In genomic region chr16:9463461-9463860, GRCh38 we compare ENCODE assay signal across 37 cellular contexts.
"Had no signal": no experiment of that assay in that cellular context is flagged by ENCODE, and none has a peak within 500 bp of the region (broad histone marks: within the 10 kb centered on the region; RNA-seq: fewer than 3 reads in every experiment).

No MANE protein-coding gene starts in this region.

- FAIRE-seq: bronchial epithelial cell, TTC549 had no signal

- ATAC-seq: activated CD8-positive, alpha-beta T cell treated with anti-CD3 and anti-CD28 coated beads for 36 hours; activated naive CD8-positive, alpha-beta T cell treated with anti-CD3 and anti-CD28 coated beads, Interleukin-2, amount 50 U/mL, for 24 hours had no signal

- H3K4me3 Mint-ChIP-seq: activated B cell treated with CpG ODN at 0.5 μM for 24 hours; activated CD4-positive, alpha-beta memory T cell treated with anti-CD3 and anti-CD28 coated beads for 36 hours; activated CD4-positive, alpha-beta T cell treated with anti-CD3 and anti-CD28 coated beads, Interleukin-2, amount 10 ng/mL, durations not matched to agents 24 days and 14 days; activated CD8-positive, alpha-beta T cell treated with anti-CD3 and anti-CD28 coated beads for 36 hours; activated naive CD4-positive, alpha-beta T cell treated with anti-CD3 and anti-CD28 coated beads, Interleukin-2, amount 10 ng/mL, durations not matched to agents 7 days and 5 days; activated naive CD4-positive, alpha-beta T cell treated with anti-CD3 and anti-CD28 coated beads, Interleukin-2, amount 50 U/mL, for 24 hours; activated naive CD8-positive, alpha-beta T cell; activated naive CD8-positive, alpha-beta T cell treated with anti-CD3 and anti-CD28 coated beads, Interleukin-2, amount 10 ng/mL, durations not matched to agents 7 days and 5 days; activated naive CD8-positive, alpha-beta T cell treated with anti-CD3 and anti-CD28 coated beads, Interleukin-2, amount 50 U/mL, for 24 hours; brain; central memory CD8-positive, alpha-beta T cell; T-helper 1 cell treated with Interleukin-12 subunit alpha and Interleukin-12 subunit beta and Interleukin-4 antibody, amounts not matched to agents 30 μg/mL and 1 μg/mL, for 36 hours; T-helper 2 cell treated with Interferon-gamma antibody and Interleukin-4, amounts not matched to agents 5 μg/mL and 100 μg/mL, for 36 hours had no signal

- H3K4me1 ChIP-seq: ascending aorta had no signal

- H3K36me3 ChIP-seq: ascending aorta, cardiac muscle cell had no signal

- H3K4me1 Mint-ChIP-seq: activated B cell treated with CpG ODN at 0.5 μM for 24 hours; activated CD4-positive, alpha-beta T cell treated with anti-CD3 and anti-CD28 coated beads, Interleukin-2, amount 10 ng/mL, durations not matched to agents 24 days and 14 days; activated naive CD4-positive, alpha-beta T cell treated with anti-CD3 and anti-CD28 coated beads, Interleukin-2, amount 10 ng/mL, durations not matched to agents 7 days and 5 days; activated naive CD4-positive, alpha-beta T cell treated with anti-CD3 and anti-CD28 coated beads, Interleukin-2, amount 50 U/mL, for 24 hours; activated naive CD8-positive, alpha-beta T cell treated with anti-CD3 and anti-CD28 coated beads, Interleukin-2, amount 10 ng/mL, durations not matched to agents 7 days and 5 days; activated naive CD8-positive, alpha-beta T cell treated with anti-CD3 and anti-CD28 coated beads, Interleukin-2, amount 50 U/mL, for 24 hours; brain; central memory CD8-positive, alpha-beta T cell had no signal

- H3K9me3 ChIP-seq: ascending aorta had no signal

- H3K36me3 Mint-ChIP-seq: activated CD4-positive, alpha-beta memory T cell treated with anti-CD3 and anti-CD28 coated beads for 36 hours; activated naive CD4-positive, alpha-beta T cell treated with anti-CD3 and anti-CD28 coated beads, Interleukin-2, amount 10 ng/mL, durations not matched to agents 7 days and 5 days; activated naive CD4-positive, alpha-beta T cell treated with anti-CD3 and anti-CD28 coated beads, Interleukin-2, amount 50 U/mL, for 24 hours; activated naive CD8-positive, alpha-beta T cell; activated naive CD8-positive, alpha-beta T cell treated with anti-CD3 and anti-CD28 coated beads, Interleukin-2, amount 10 ng/mL, durations not matched to agents 7 days and 5 days; brain had no signal

- H3K27ac Mint-ChIP-seq: activated B cell treated with CpG ODN at 0.5 μM for 24 hours; activated CD4-positive, alpha-beta memory T cell treated with anti-CD3 and anti-CD28 coated beads for 36 hours; activated CD4-positive, alpha-beta T cell treated with anti-CD3 and anti-CD28 coated beads, Interleukin-2, amount 10 ng/mL, durations not matched to agents 24 days and 14 days; activated CD8-positive, alpha-beta T cell treated with anti-CD3 and anti-CD28 coated beads for 36 hours; activated naive CD4-positive, alpha-beta T cell treated with anti-CD3 and anti-CD28 coated beads, Interleukin-2, amount 10 ng/mL, durations not matched to agents 7 days and 5 days; activated naive CD4-positive, alpha-beta T cell treated with anti-CD3 and anti-CD28 coated beads, Interleukin-2, amount 50 U/mL, for 24 hours; activated naive CD8-positive, alpha-beta T cell; activated naive CD8-positive, alpha-beta T cell treated with anti-CD3 and anti-CD28 coated beads, Interleukin-2, amount 10 ng/mL, durations not matched to agents 7 days and 5 days; activated naive CD8-positive, alpha-beta T cell treated with anti-CD3 and anti-CD28 coated beads, Interleukin-2, amount 50 U/mL, for 24 hours; activated T-helper 2 cell treated with anti-CD3 and anti-CD28 coated beads, Interferon-gamma antibody, Interleukin-2, Interleukin-4, amounts not matched to agents 10 μg/mL and 5 μg/mL and 100 μg/mL, durations not matched to agents 14 hours and 24 hours and 36 hours; brain; T-helper 1 cell treated with Interleukin-12 subunit alpha and Interleukin-12 subunit beta and Interleukin-4 antibody, amounts not matched to agents 30 μg/mL and 1 μg/mL, for 36 hours; T-helper 2 cell treated with Interferon-gamma antibody and Interleukin-4, amounts not matched to agents 5 μg/mL and 100 μg/mL, for 36 hours had no signal

- H3K27ac ChIP-seq: ascending aorta, cardiac muscle cell, VCaP had no signal

- H3K9me3 Mint-ChIP-seq: activated B cell treated with CpG ODN at 0.5 μM for 24 hours; activated CD4-positive, alpha-beta T cell treated with anti-CD3 and anti-CD28 coated beads, Interleukin-2, amount 10 ng/mL, durations not matched to agents 24 days and 14 days; activated CD8-positive, alpha-beta T cell treated with anti-CD3 and anti-CD28 coated beads for 36 hours; activated naive CD4-positive, alpha-beta T cell treated with anti-CD3 and anti-CD28 coated beads, Interleukin-2, amount 10 ng/mL, durations not matched to agents 7 days and 5 days; activated naive CD4-positive, alpha-beta T cell treated with anti-CD3 and anti-CD28 coated beads, Interleukin-2, amount 50 U/mL, for 24 hours; activated naive CD8-positive, alpha-beta T cell treated with anti-CD3 and anti-CD28 coated beads, Interleukin-2, amount 10 ng/mL, durations not matched to agents 7 days and 5 days; activated naive CD8-positive, alpha-beta T cell treated with anti-CD3 and anti-CD28 coated beads, Interleukin-2, amount 50 U/mL, for 24 hours; activated T-helper 2 cell treated with anti-CD3 and anti-CD28 coated beads, Interferon-gamma antibody, Interleukin-2, Interleukin-4, amounts not matched to agents 10 μg/mL and 5 μg/mL and 100 μg/mL, durations not matched to agents 14 hours and 24 hours and 36 hours; brain; T-helper 1 cell treated with Interleukin-12 subunit alpha and Interleukin-12 subunit beta and Interleukin-4 antibody, amounts not matched to agents 30 μg/mL and 1 μg/mL, for 36 hours; T-helper 2 cell treated with Interferon-gamma antibody and Interleukin-4, amounts not matched to agents 5 μg/mL and 100 μg/mL, for 36 hours had no signal

- H3K27me3 Mint-ChIP-seq: activated CD4-positive, alpha-beta memory T cell treated with anti-CD3 and anti-CD28 coated beads for 36 hours; activated CD4-positive, alpha-beta T cell treated with anti-CD3 and anti-CD28 coated beads, Interleukin-2, amount 10 ng/mL, durations not matched to agents 24 days and 14 days; activated CD8-positive, alpha-beta T cell treated with anti-CD3 and anti-CD28 coated beads for 36 hours; activated naive CD4-positive, alpha-beta T cell treated with anti-CD3 and anti-CD28 coated beads, Interleukin-2, amount 50 U/mL, for 24 hours; activated naive CD8-positive, alpha-beta T cell; activated naive CD8-positive, alpha-beta T cell treated with anti-CD3 and anti-CD28 coated beads, Interleukin-2, amount 10 ng/mL, durations not matched to agents 7 days and 5 days; central memory CD8-positive, alpha-beta T cell had no signal

- H3K4me3 ChIP-seq: ascending aorta, cardiac muscle cell had no signal

- H3K27me3 ChIP-seq: ascending aorta, cardiac muscle cell had no signal

- DNase-seq: activated B cell treated with CpG ODN at 0.5 μM for 24 hours; activated CD4-positive, alpha-beta memory T cell treated with anti-CD3 and anti-CD28 coated beads for 36 hours; activated CD4-positive, alpha-beta T cell treated with anti-CD3 and anti-CD28 coated beads for 4 hours; activated CD4-positive, alpha-beta T cell treated with anti-CD3 and anti-CD28 coated beads, Interleukin-2, amount 10 ng/mL, durations not matched to agents 24 days and 14 days; activated CD4-positive, alpha-beta T cell treated with anti-CD3 and anti-CD28 coated beads, Interleukin-2, amount 50 U/mL, for 1 hour; activated CD4-positive, alpha-beta T cell treated with anti-CD3 and anti-CD28 coated beads, Interleukin-2, amount 50 U/mL, for 4 hours; activated CD4-positive, CD25-positive, alpha-beta regulatory T cell treated with anti-CD3 and anti-CD28 coated beads, Interleukin-2, amount 50 U/mL, for 72 hours; activated CD8-positive, alpha-beta memory T cell treated with anti-CD3 and anti-CD28 coated beads, Interleukin-2, amount 50 U/mL, for 4 hours; activated CD8-positive, alpha-beta T cell treated with anti-CD3 and anti-CD28 coated beads for 36 hours; activated effector memory CD4-positive, alpha-beta T cell treated with Interleukin-2 at 50 U/mL for 16 hours; activated gamma-delta T cell; activated naive CD4-positive, alpha-beta T cell treated with anti-CD3 and anti-CD28 coated beads, Interleukin-2, amount 10 ng/mL, durations not matched to agents 7 days and 5 days; activated naive CD4-positive, alpha-beta T cell treated with Interleukin-2 at 50 U/mL for 16 hours; activated naive CD8-positive, alpha-beta T cell treated with anti-CD3 and anti-CD28 coated beads, Interleukin-2, amount 10 ng/mL, durations not matched to agents 7 days and 5 days; activated naive CD8-positive, alpha-beta T cell treated with anti-CD3 and anti-CD28 coated beads, Interleukin-2, amount 50 U/mL, for 24 hours; activated T-cell treated with anti-CD3 and anti-CD28 coated beads for 4 hours; activated T-cell treated with anti-CD3 and anti-CD28 coated beads, Interleukin-2, amount 50 U/mL, for 1 hour; activated T-cell treated with anti-CD3 and anti-CD28 coated beads, Interleukin-2, amount 50 U/mL, for 48 hours; amygdala; anterior cingulate cortex; caudate nucleus; cerebellar nuclear complex; T-helper 1 cell; T-helper 2 cell; T-helper 9 cell had no signal
